In genomic region chr6:165884813-165885765, GRCh38 we compare ENCODE assay signal across 8 cellular contexts.
A peak's percentile ranks its signal among the peaks of the same experiment; 100 is the strongest.
DNase-seq lines count a peak whose midpoint lies in the region; ATAC-seq and TF ChIP-seq lines count a peak whose summit lies in the region.

No MANE protein-coding gene starts in this region.

- H3K36me3 Mint-ChIP-seq in IgD-negative memory B cell (no peaks in the 10 kb centered on the region), glutamatergic neuron (ENCODE audit: unreplicated experiment) (peaks cover 22% of the 10 kb centered on the region), progenitor cell of endocrine pancreas (ENCODE audit: insufficient read depth) (peaks cover 2% of the 10 kb centered on the region)
- H3K36me3 Mint-ChIP-seq in activated naive CD4-positive, alpha-beta T cell treated with anti-CD3 and anti-CD28 coated beads, Interleukin-2, amount 10 ng/mL, durations not matched to agents 7 days and 5 days, result no peaks in the 10 kb centered on the region

- intact Hi-C loops in aorta (cut with DNase I), result loop anchor here in 1 of 2 donors (2.0 kb wide), 1 partner anchor 214 kb away; no protein-coding TSS in a partner anchor

- H4K20me1 ChIP-seq in SK-N-SH (ENCODE audit: insufficient read depth), result no peaks in the 10 kb centered on the region

- H3K27me3 ChIP-seq in SK-N-SH (ENCODE audit: insufficient read depth) (no peaks in the 10 kb centered on the region), aorta (ENCODE audit: control insufficient read depth in 1 of 2, insufficient read depth in 2 of 2, low read length in 1 of 2) (no peaks in the 10 kb centered on the region)

- 33% methylated on average over 31 of the region's 32 CpGs for WGBS in SK-N-SH (ENCODE audit: low lambda C conversion rate)
- 42 to 45% methylated on average over 32 of the region's 32 CpGs for WGBS in aorta, 2 donors

- TF ChIP-seq EP300 in SK-N-SH (IDR thresholded peaks at IDR 0.05; ENCODE audit: borderline replicate concordance in 1 of 2, low read depth in 1 of 2, low read length in 1 of 2), result no peak

- peaks cover 4 to 14% (median 6%) of the 10 kb centered on the region in 3 donors for H3K9me3 Mint-ChIP-seq in IgD-negative memory B cell
- no peaks in the 10 kb centered on the region for H3K9me3 Mint-ChIP-seq in activated naive CD4-positive, alpha-beta T cell treated with anti-CD3 and anti-CD28 coated beads, Interleukin-2, amount 10 ng/mL, durations not matched to agents 7 days and 5 days
- H3K9me3 Mint-ChIP-seq in glutamatergic neuron (ENCODE audit: unreplicated experiment), result peaks cover 5% of the 10 kb centered on the region
- H3K9me3 Mint-ChIP-seq in progenitor cell of endocrine pancreas (ENCODE audit: low read depth), result peaks cover 9% of the 10 kb centered on the region

- no peaks in the 10 kb centered on the region for H3K9me2 ChIP-seq in SK-N-SH

- TF ChIP-seq RAD21 in SK-N-SH (IDR thresholded peaks at IDR 0.05; ENCODE audit: low read length), result peak; percentile 88

- no peak overlapping the region; a peak in 1 of 4 replicates for H3K4me3 ChIP-seq in SK-N-SH (ENCODE audit: low read depth in 2 of 2, low read length in 1 of 2)
- H3K4me3 ChIP-seq in aorta (ENCODE audit: low read length in 2 of 2), result no peak overlapping the region

- H3K27ac Mint-ChIP-seq in IgD-negative memory B cell, result peak overlapping the region in 1 of 3 donors; percentile 51
- H3K27ac Mint-ChIP-seq in activated naive CD4-positive, alpha-beta T cell treated with anti-CD3 and anti-CD28 coated beads, Interleukin-2, amount 10 ng/mL, durations not matched to agents 7 days and 5 days, result no peak overlapping the region
- no peak overlapping the region for H3K27ac Mint-ChIP-seq in glutamatergic neuron (ENCODE audit: unreplicated experiment)
- no peak overlapping the region for H3K27ac Mint-ChIP-seq in progenitor cell of endocrine pancreas

- peak; percentile 97 for ATAC-seq in GM21528 (IDR thresholded peaks at IDR 0.05; ENCODE audit: low FRiP score, unreplicated experiment)
- ATAC-seq in aorta (ENCODE audit: low FRiP score), result peak; percentile 88

- H3K4me1 Mint-ChIP-seq in IgD-negative memory B cell, result peaks cover 1 to 9% (median 8%) of the 10 kb centered on the region in 3 donors
- H3K4me1 Mint-ChIP-seq in activated naive CD4-positive, alpha-beta T cell treated with anti-CD3 and anti-CD28 coated beads, Interleukin-2, amount 10 ng/mL, durations not matched to agents 7 days and 5 days, result peaks cover 6% of the 10 kb centered on the region
- no peaks in the 10 kb centered on the region for H3K4me1 Mint-ChIP-seq in glutamatergic neuron (ENCODE audit: low read depth, unreplicated experiment)
- peaks cover 3% of the 10 kb centered on the region for H3K4me1 Mint-ChIP-seq in progenitor cell of endocrine pancreas (ENCODE audit: low read depth)

- H3K9me3 ChIP-seq in SK-N-SH (no peaks in the 10 kb centered on the region), aorta (ENCODE audit: control insufficient read depth, low read length) (no peaks in the 10 kb centered on the region)

- peak; percentile 49 for TF ChIP-seq CTCF in SK-N-SH (IDR thresholded peaks at IDR 0.05)
- peak; percentile 88 for TF ChIP-seq CTCF in glutamatergic neuron (IDR thresholded peaks at IDR 0.05; ENCODE audit: partially characterized antibody, unreplicated experiment)
- peak; percentile 96 for TF ChIP-seq CTCF in progenitor cell of endocrine pancreas (IDR thresholded peaks at IDR 0.05; ENCODE audit: unreplicated experiment)

- H3K27ac ChIP-seq in SK-N-SH (ENCODE audit: low read depth in 2 of 2, low read length in 1 of 2) (no peak overlapping the region), aorta (ENCODE audit: low read depth in 1 of 2, low read length in 2 of 2) (no peak overlapping the region)

- CTCF ChIA-PET in SK-N-SH (lab: Yijun Ruan, JAX), result interaction anchor here (0.5 to 12.6 kb wide), 37 partner anchors 9 to 445 kb away, joined by 3 to 341 read pairs (median 5); no protein-coding TSS in a partner anchor
- CTCF ChIA-PET in activated naive CD4-positive, alpha-beta T cell treated with anti-CD3 and anti-CD28 coated beads, Interleukin-2, amount 10 ng/mL, durations not matched to agents 7 days and 5 days (lab: Charles Lee), result interaction anchor here (0.9 to 3.3 kb wide), 3 partner anchors 11 to 220 kb away, joined by 3 to 25 read pairs (median 8); no protein-coding TSS in a partner anchor

- H3K79me2 ChIP-seq in SK-N-SH (ENCODE audit: insufficient read depth), result no peaks in the 10 kb centered on the region

- H3K27me3 Mint-ChIP-seq in IgD-negative memory B cell, result no peaks in the 10 kb centered on the region
- peaks cover 2% of the 10 kb centered on the region for H3K27me3 Mint-ChIP-seq in activated naive CD4-positive, alpha-beta T cell treated with anti-CD3 and anti-CD28 coated beads, Interleukin-2, amount 10 ng/mL, durations not matched to agents 7 days and 5 days
- no peaks in the 10 kb centered on the region for H3K27me3 Mint-ChIP-seq in glutamatergic neuron (ENCODE audit: unreplicated experiment)
- peaks cover 36% of the 10 kb centered on the region for H3K27me3 Mint-ChIP-seq in progenitor cell of endocrine pancreas

- peak; percentile 70 for DNase-seq in Daoy (ENCODE audit: low read depth)
- DNase-seq in SK-N-SH, result peak; percentile 82
- DNase-seq in activated naive CD4-positive, alpha-beta T cell treated with anti-CD3 and anti-CD28 coated beads, Interleukin-2, amount 10 ng/mL, durations not matched to agents 7 days and 5 days, result peak; percentile 75
- peak; percentile 93 for DNase-seq in glutamatergic neuron
- peak; percentile 83 for DNase-seq in progenitor cell of endocrine pancreas (ENCODE audit: low spot score, unreplicated experiment)
- peak; percentile 74 to 89 for DNase-seq in aorta

- H3K4me2 ChIP-seq in SK-N-SH, result no peak overlapping the region

- H3K36me3 ChIP-seq in SK-N-SH (replicated peaks in 1 of 2; ENCODE audit: control insufficient read depth in 1 of 2, insufficient read depth in 2 of 2, low read length in 1 of 2), result no peaks in the 10 kb centered on the region
- no peaks in the 10 kb centered on the region for H3K36me3 ChIP-seq in aorta (ENCODE audit: control insufficient read depth in 1 of 2, insufficient read depth in 2 of 2, low read length in 1 of 2)

- H3K4me1 ChIP-seq in SK-N-SH (ENCODE audit: control insufficient read depth in 1 of 2, insufficient read depth in 2 of 2, low read depth in 1 of 2, low read length in 1 of 2), result peaks cover 0 to 3% of the 10 kb centered on the region in 2 experiments; a peak in 1 of 4 replicates
- no peaks in the 10 kb centered on the region for H3K4me1 ChIP-seq in aorta (ENCODE audit: control insufficient read depth in 1 of 2, insufficient read depth in 2 of 2, low read length in 2 of 2)

- H3K4me3 Mint-ChIP-seq in IgD-negative memory B cell (peak overlapping the region; percentile 12 to 87 (median 69)), glutamatergic neuron (ENCODE audit: unreplicated experiment) (no peak overlapping the region), progenitor cell of endocrine pancreas (ENCODE audit: low read depth) (no peak overlapping the region)
- no peak overlapping the region for H3K4me3 Mint-ChIP-seq in activated naive CD4-positive, alpha-beta T cell treated with anti-CD3 and anti-CD28 coated beads, Interleukin-2, amount 10 ng/mL, durations not matched to agents 7 days and 5 days

- H3F3A ChIP-seq in SK-N-SH (replicated peaks; ENCODE audit: insufficient read depth), result no peaks in the 10 kb centered on the region

- H3K9ac ChIP-seq in SK-N-SH, result no peak overlapping the region

- no peak overlapping the region for H2AFZ ChIP-seq in SK-N-SH (ENCODE audit: low read depth)

- POLR2A ChIA-PET in SK-N-SH (lab: Yijun Ruan, JAX), result interaction anchor here (1.1 kb wide), 1 partner anchor 221 kb away, joined by 3 read pairs; no protein-coding TSS in a partner anchor

TF ChIP-seq in SK-N-SH, 30 proteins besides CTCF, POLR2A, EP300 and RAD21:
- TF ChIP-seq SMC3 (IDR thresholded peaks at IDR 0.05; ENCODE audit: low read depth, low read length) (peak; percentile 83), TAF1 (IDR thresholded peaks at IDR 0.05; ENCODE audit: borderline replicate concordance, low read depth, low read length) (no peak), MXI1 (IDR thresholded peaks at IDR 0.05; ENCODE audit: low read depth, low read length) (0 out of 2 replicates have a peak, but pooled peaks have one; percentile 19)

Comparison
In these comparisons a context has a peak if more than half of its experiments do, and no peak if none do; other contexts are left out.
1. H3K4me3 Mint-ChIP-seq: peak in IgD-negative memory B cell (4 of 4); none in activated naive CD4-positive, alpha-beta T cell treated with anti-CD3 and anti-CD28 coated beads, Interleukin-2, amount 10 ng/mL, durations not matched to agents 7 days and 5 days (single experiment), glutamatergic neuron (single experiment) and progenitor cell of endocrine pancreas (single experiment).
2. Peak in every context shown above with its lines, with median percentiles within 50 percentile points of each other: DNase-seq and CTCF ChIP-seq.